In genomic region chr9:130143279-130143893, GRCh38 we compare ENCODE assay signal across 19 cellular contexts. TPM values are rescaled to one million over a fixed set of nuclear protein-coding genes. Genes with fewer than 3 reads are reported as not detected.
DNase-seq lines count a peak whose midpoint lies in the region; ATAC-seq, FAIRE-seq and TF ChIP-seq lines count a peak whose summit lies in the region.
"Had no signal": no experiment of that assay in that cellular context is flagged by ENCODE, and none has a peak within 500 bp of the region (broad histone marks: within the 10 kb centered on the region; RNA-seq: fewer than 3 reads in every experiment).

No MANE protein-coding gene starts in this region.

- peak overlapping the region; percentile 45 for H3K4me2 ChIP-seq in keratinocyte (ENCODE audit: control insufficient read depth, extremely low read depth, insufficient read depth, low read depth, low read length)
- H3K4me2 ChIP-seq in skeletal muscle satellite cell (ENCODE audit: low read length), result peak overlapping the region; percentile 78

- TF ChIP-seq POLR2A in gastrocnemius medialis (IDR thresholded peaks at IDR 0.05), result no peak

- H3K27me3 ChIP-seq in SJCRH30 (no peaks in the 10 kb centered on the region), keratinocyte (ENCODE audit: control insufficient read depth, extremely low read depth, insufficient read depth, low read length) (no peaks in the 10 kb centered on the region), skeletal muscle satellite cell (ENCODE audit: control insufficient read depth, insufficient read depth, low read length) (peaks cover 3% of the 10 kb centered on the region), gastrocnemius medialis (no peaks in the 10 kb centered on the region)
- H3K27me3 ChIP-seq: body of pancreas, ovary, vagina had no signal

- H3K9me3 ChIP-seq in SJCRH30 (replicated peaks) (no peaks in the 10 kb centered on the region), keratinocyte (ENCODE audit: control insufficient read depth, low read depth, low read length) (no peaks in the 10 kb centered on the region), skeletal muscle satellite cell (replicated peaks; ENCODE audit: low read length) (no peaks in the 10 kb centered on the region), gastrocnemius medialis (no peaks in the 10 kb centered on the region)
- H3K9me3 ChIP-seq: body of pancreas, ovary, vagina had no signal

- H3K4me3 Mint-ChIP-seq in activated T-helper 1 cell treated with anti-CD3 and anti-CD28 coated beads, Interleukin-12 subunit alpha, Interleukin-12 subunit beta, Interleukin-2, Interleukin-4 antibody, amounts not matched to agents 30 ng/mL and 10 ng/mL and 1 ng/mL, durations not matched to agents 14 hours and 24 hours and 36 hours, result no peak overlapping the region
- H3K4me3 Mint-ChIP-seq: activated CD4-positive, alpha-beta T cell treated with anti-CD3 and anti-CD28 coated beads, Interleukin-2, amount 10 ng/mL, durations not matched to agents 7 days and 5 days; T-helper 2 cell treated with Interferon-gamma antibody and Interleukin-4, amounts not matched to agents 5 μg/mL and 100 μg/mL, for 36 hours had no signal

- H3K9ac ChIP-seq in keratinocyte (ENCODE audit: control insufficient read depth, extremely low read depth, insufficient read depth, low read length), result no peak overlapping the region
- H3K9ac ChIP-seq in skeletal muscle satellite cell (ENCODE audit: low read depth, low read length), result peak overlapping the region; percentile 33

- in situ Hi-C loops in gastrocnemius medialis (cut with MboI; ENCODE audit: low sequenced_read_pairs in 4 of 4), result no loop called here

- ATAC-seq in GM19463 (IDR thresholded peaks at IDR 0.05; ENCODE audit: unreplicated experiment) (no peak), gastrocnemius medialis (no peak)

- peak overlapping the region; percentile 43 for H3K27ac ChIP-seq in SJCRH30
- no peak overlapping the region for H3K27ac ChIP-seq in keratinocyte (ENCODE audit: control insufficient read depth, insufficient read depth, low read length)
- H3K27ac ChIP-seq in gastrocnemius medialis, result no peak overlapping the region
- H3K27ac ChIP-seq: body of pancreas, ovary, RWPE1, vagina had no signal

- peaks cover 15% of the 10 kb centered on the region for H3K4me1 Mint-ChIP-seq in activated T-helper 1 cell treated with anti-CD3 and anti-CD28 coated beads, Interleukin-12 subunit alpha, Interleukin-12 subunit beta, Interleukin-2, Interleukin-4 antibody, amounts not matched to agents 30 ng/mL and 10 ng/mL and 1 ng/mL, durations not matched to agents 14 hours and 24 hours and 36 hours (ENCODE audit: low read depth)

- no peaks in the 10 kb centered on the region for H3K36me3 ChIP-seq in SJCRH30
- H3K36me3 ChIP-seq in keratinocyte (ENCODE audit: control insufficient read depth in 2 of 2, extremely low read depth in 1 of 2, insufficient read depth in 2 of 2, low read length in 2 of 2), result no peaks in the 10 kb centered on the region
- H3K36me3 ChIP-seq in skeletal muscle satellite cell (ENCODE audit: insufficient read depth, low read length), result no peaks in the 10 kb centered on the region
- H3K36me3 ChIP-seq in gastrocnemius medialis, result no peaks in the 10 kb centered on the region
- H3K36me3 ChIP-seq: ovary, vagina had no signal

- peaks cover 22% of the 10 kb centered on the region for H3K4me1 ChIP-seq in SJCRH30
- peaks cover 27% of the 10 kb centered on the region for H3K4me1 ChIP-seq in keratinocyte (ENCODE audit: control insufficient read depth, extremely low read depth, insufficient read depth, low read length)
- H3K4me1 ChIP-seq in skeletal muscle satellite cell (ENCODE audit: control insufficient read depth, insufficient read depth, low read length), result peaks cover 32% of the 10 kb centered on the region
- H3K4me1 ChIP-seq in gastrocnemius medialis, result peaks cover 6 to 20% of the 10 kb centered on the region in 2 donors
- H3K4me1 ChIP-seq: body of pancreas had no signal

- H3K79me2 ChIP-seq in keratinocyte (ENCODE audit: control insufficient read depth, insufficient read depth, low read length), result no peaks in the 10 kb centered on the region

- no peaks in the 10 kb centered on the region for H3K9me3 Mint-ChIP-seq in activated T-helper 1 cell treated with anti-CD3 and anti-CD28 coated beads, Interleukin-12 subunit alpha, Interleukin-12 subunit beta, Interleukin-2, Interleukin-4 antibody, amounts not matched to agents 30 ng/mL and 10 ng/mL and 1 ng/mL, durations not matched to agents 14 hours and 24 hours and 36 hours
- H3K9me3 Mint-ChIP-seq: activated CD4-positive, alpha-beta T cell treated with anti-CD3 and anti-CD28 coated beads, Interleukin-2, amount 10 ng/mL, durations not matched to agents 7 days and 5 days; activated T-helper 2 cell treated with anti-CD3 and anti-CD28 coated beads, Interferon-gamma antibody, Interleukin-2, Interleukin-4, amounts not matched to agents 10 μg/mL and 5 μg/mL and 100 μg/mL, durations not matched to agents 14 hours and 24 hours and 36 hours; T-helper 2 cell treated with Interferon-gamma antibody and Interleukin-4, amounts not matched to agents 5 μg/mL and 100 μg/mL, for 36 hours had no signal

- no peaks in the 10 kb centered on the region for H4K20me1 ChIP-seq in keratinocyte (ENCODE audit: control insufficient read depth, extremely low read depth, insufficient read depth, low read length)

- TF ChIP-seq CTCF in keratinocyte (optimal IDR thresholded peaks at IDR 0.05 in 1 of 3, IDR thresholded peaks at IDR 0.05 in 1 of 3, conservative IDR thresholded peaks at IDR 0.05 in 1 of 3; ENCODE audit: extremely low read depth in 1 of 3, insufficient read depth in 2 of 3, low read length in 3 of 3), result no peak
- TF ChIP-seq CTCF in gastrocnemius medialis (IDR thresholded peaks at IDR 0.05 in 4 of 5, conservative IDR thresholded peaks at IDR 0.05 in 1 of 5), result no peak

- H3K4me3 ChIP-seq in SJCRH30, result peak overlapping the region; percentile 53
- H3K4me3 ChIP-seq in keratinocyte (ENCODE audit: control insufficient read depth in 2 of 3, extremely low read depth in 1 of 3, insufficient read depth in 2 of 3, low read depth in 1 of 3, low read length in 3 of 3), result no peak overlapping the region
- H3K4me3 ChIP-seq in skeletal muscle satellite cell (ENCODE audit: low read length), result peak overlapping the region; percentile 48
- no peak overlapping the region for H3K4me3 ChIP-seq in gastrocnemius medialis
- H3K4me3 ChIP-seq: body of pancreas, lung, ovary, vagina had no signal

- H3K36me3 Mint-ChIP-seq in activated T-helper 1 cell treated with anti-CD3 and anti-CD28 coated beads, Interleukin-12 subunit alpha, Interleukin-12 subunit beta, Interleukin-2, Interleukin-4 antibody, amounts not matched to agents 30 ng/mL and 10 ng/mL and 1 ng/mL, durations not matched to agents 14 hours and 24 hours and 36 hours (ENCODE audit: low read depth), result peaks cover 3% of the 10 kb centered on the region

- intact Hi-C loops in activated T-helper 1 cell treated with anti-CD3 and anti-CD28 coated beads, Interleukin-12 subunit alpha, Interleukin-12 subunit beta, Interleukin-2, Interleukin-4 antibody, amounts not matched to agents 30 ng/mL and 10 ng/mL and 1 ng/mL, durations not matched to agents 14 hours and 24 hours and 36 hours (cut with micrococcal nuclease), result no loop called here
- intact Hi-C loops in gastrocnemius medialis (cut with DNase I; ENCODE audit: low total_unique reads), result no loop called here

- H3K27ac Mint-ChIP-seq in activated T-helper 1 cell treated with anti-CD3 and anti-CD28 coated beads, Interleukin-12 subunit alpha, Interleukin-12 subunit beta, Interleukin-2, Interleukin-4 antibody, amounts not matched to agents 30 ng/mL and 10 ng/mL and 1 ng/mL, durations not matched to agents 14 hours and 24 hours and 36 hours, result no peak overlapping the region
- H3K27ac Mint-ChIP-seq: activated CD4-positive, alpha-beta T cell treated with anti-CD3 and anti-CD28 coated beads, Interleukin-2, amount 10 ng/mL, durations not matched to agents 7 days and 5 days; activated T-helper 2 cell treated with anti-CD3 and anti-CD28 coated beads, Interferon-gamma antibody, Interleukin-2, Interleukin-4, amounts not matched to agents 10 μg/mL and 5 μg/mL and 100 μg/mL, durations not matched to agents 14 hours and 24 hours and 36 hours; T-helper 2 cell treated with Interferon-gamma antibody and Interleukin-4, amounts not matched to agents 5 μg/mL and 100 μg/mL, for 36 hours had no signal

- peaks cover 31% of the 10 kb centered on the region for H3K27me3 Mint-ChIP-seq in activated T-helper 1 cell treated with anti-CD3 and anti-CD28 coated beads, Interleukin-12 subunit alpha, Interleukin-12 subunit beta, Interleukin-2, Interleukin-4 antibody, amounts not matched to agents 30 ng/mL and 10 ng/mL and 1 ng/mL, durations not matched to agents 14 hours and 24 hours and 36 hours (ENCODE audit: insufficient read depth)

- peak; percentile 46 for DNase-seq in DMS53 treated with DMSO at 0.1 percent for 48 hours (lab: John Stamatoyannopoulos, UW; ENCODE audit: unreplicated experiment)
- no peak for DNase-seq in SJCRH30
- no peak for DNase-seq in keratinocyte (ENCODE audit: low read depth, low spot score)
- DNase-seq in activated T-helper 1 cell treated with anti-CD3 and anti-CD28 coated beads, Interleukin-12 subunit alpha, Interleukin-12 subunit beta, Interleukin-2, Interleukin-4 antibody, amounts not matched to agents 30 ng/mL and 10 ng/mL and 1 ng/mL, durations not matched to agents 14 hours and 24 hours and 36 hours (ENCODE audit: low spot score), result no peak
- no peak for DNase-seq in stimulated activated naive CD4-positive, alpha-beta T cell (lab: John Stamatoyannopoulos, UW)
- no peak for DNase-seq in gastrocnemius medialis
- DNase-seq: activated CD4-positive, alpha-beta T cell treated with anti-CD3 and anti-CD28 coated beads, Interleukin-2, amount 10 ng/mL, durations not matched to agents 7 days and 5 days; NCI-H146; NCI-H526 treated with DMSO at 0.1 percent for 48 hours had no signal

- H2AFZ ChIP-seq in keratinocyte (ENCODE audit: control insufficient read depth, low read length), result peak overlapping the region; percentile 47

- no peaks in the 10 kb centered on the region for H3K9me1 ChIP-seq in keratinocyte (ENCODE audit: control insufficient read depth, extremely low read depth, insufficient read depth, low read length)

- dilution Hi-C loops in keratinocyte (cut with MboI; ENCODE audit: extremely low pct_ligation_motif_present, low sequenced_read_pairs), result no loop called here

- peak; percentile 5 for FAIRE-seq in keratinocyte (lab: Jason Lieb, UNC)
- FAIRE-seq: G401.6 had no signal

RNA-seq across cellular contexts. Expression of gene NCS1, which starts 28.8 kb away (rescaled TPM):
- total RNA-seq in SJCRH30 (2014; rRNA removed; shearing (Covaris generic)), result 86.2 and 89.2 TPM in 2 replicates
- polyA plus RNA-seq in keratinocyte, result 49.1 to 67.4 TPM (median 61.6 TPM) in 3 replicates
- 7.2 TPM for polyA plus RNA-seq in keratinocyte (2011; ENCODE audit: low read depth)
- polyA plus RNA-seq in keratinocyte (2011; cell fraction: cytosol; rRNA removed), result 52.4 and 71.2 TPM in 2 replicates
- polyA plus RNA-seq in keratinocyte (2011; cell fraction: nucleus; rRNA removed), result 35.4 and 37.0 TPM in 2 replicates
- 26.6 and 49.7 TPM in 2 replicates for polyA plus RNA-seq in keratinocyte (2012; ENCODE audit: low replicate concordance)
- 45.3 to 74.1 TPM (median 69.9 TPM) in 3 replicates for polyA minus RNA-seq in keratinocyte
- 94.6 TPM for polyA minus RNA-seq in keratinocyte (2011; cell fraction: cytosol; rRNA and poly(A)+ RNA removed)
- 22.4 and 28.3 TPM in 2 replicates for polyA minus RNA-seq in keratinocyte (2011; cell fraction: nucleus; rRNA and poly(A)+ RNA removed)
- 34.0 and 41.7 TPM in 2 replicates for total RNA-seq in skeletal muscle satellite cell (2012; rRNA removed)
- 3.9 and 4.2 TPM in 2 replicates for total RNA-seq in activated T-helper 1 cell treated with anti-CD3 and anti-CD28 coated beads, Interleukin-12 subunit alpha, Interleukin-12 subunit beta, Interleukin-2, Interleukin-4 antibody, amounts not matched to agents 30 ng/mL and 10 ng/mL and 1 ng/mL, durations not matched to agents 14 hours and 24 hours and 36 hours
- total RNA-seq in gastrocnemius medialis, result 1 to 10 TPM; 2.1 to 4.6 (median 2.5) TPM

Comparison
In these comparisons a context has a peak if more than half of its experiments do, and no peak if none do; other contexts are left out.
1. H3K4me3 ChIP-seq: peak in SJCRH30 (single experiment) and skeletal muscle satellite cell (single experiment); none in keratinocyte (0 of 3) and gastrocnemius medialis (0 of 4).
2. RNA of gene NCS1, which starts 28.8 kb away (total RNA-seq): 86.2 to 89.2 TPM in SJCRH30; 3.9 to 4.2 TPM in activated T-helper 1 cell treated with anti-CD3 and anti-CD28 coated beads, Interleukin-12 subunit alpha, Interleukin-12 subunit beta, Interleukin-2, Interleukin-4 antibody, amounts not matched to agents 30 ng/mL and 10 ng/mL and 1 ng/mL, durations not matched to agents 14 hours and 24 hours and 36 hours and 2.1 to 4.6 TPM in gastrocnemius medialis; every median in the first group is over 10 times any median in the second.